13 cellular contexts compared by ENCODE assay signal in genomic region chr6:107731422-107732319, GRCh38.
DNase-seq lines count a peak whose midpoint lies in the region; ATAC-seq, FAIRE-seq and TF ChIP-seq lines count a peak whose summit lies in the region.
"Had no signal": no experiment of that assay in that cellular context is flagged by ENCODE, and none has a peak within 500 bp of the region (broad histone marks: within the 10 kb centered on the region; RNA-seq: fewer than 3 reads in every experiment).

No MANE protein-coding gene starts in this region.

- H3K36me3 ChIP-seq in esophagus (ENCODE audit: control insufficient read depth in 2 of 2, insufficient read depth in 2 of 2, low read length in 1 of 2) = no peaks in the 10 kb centered on the region
- no peaks in the 10 kb centered on the region for H3K36me3 ChIP-seq in small intestine (ENCODE audit: control insufficient read depth in 2 of 2, insufficient read depth in 2 of 2, low read length in 2 of 2)
- H3K36me3 ChIP-seq: heart left ventricle had no signal

- no peaks in the 10 kb centered on the region for H3K4me1 ChIP-seq in esophagus (ENCODE audit: control insufficient read depth in 2 of 2, insufficient read depth in 2 of 2, low read length in 1 of 2)
- H3K4me1 ChIP-seq in small intestine (ENCODE audit: control insufficient read depth in 2 of 2, insufficient read depth in 1 of 2, low read depth in 1 of 2, low read length in 1 of 2) = peaks cover 5 to 11% of the 10 kb centered on the region in 2 donors

- peak overlapping the region in 1 of 2 donors; percentile 3 for H3K27ac ChIP-seq in esophagus (ENCODE audit: low read depth in 2 of 2, low read length in 1 of 2)
- peak overlapping the region; percentile 42 to 71 for H3K27ac ChIP-seq in small intestine (ENCODE audit: low read depth in 1 of 2, low read length in 1 of 2)
- H3K27ac ChIP-seq: dorsolateral prefrontal cortex had no signal

- POLR2A ChIA-PET in activated B cell treated with CpG ODN at 0.5 μM for 24 hours (lab: Charles Lee) = no interaction called here

- intact Hi-C loops in activated B cell treated with CpG ODN at 0.5 μM for 24 hours (cut with micrococcal nuclease) = loop anchor here (2.0 kb wide), 1 partner anchor 117 kb away; no protein-coding TSS in a partner anchor

- no peaks in the 10 kb centered on the region for H3K9me3 Mint-ChIP-seq in activated B cell treated with CpG ODN at 0.5 μM for 24 hours

- no peak for TF ChIP-seq CTCF in activated B cell treated with CpG ODN at 0.5 μM for 24 hours (IDR thresholded peaks at IDR 0.05)

- H3K36me3 Mint-ChIP-seq in activated B cell treated with CpG ODN at 0.5 μM for 24 hours (ENCODE audit: low read depth) = peaks cover 8% of the 10 kb centered on the region

- H3K9me3 ChIP-seq in esophagus (ENCODE audit: control insufficient read depth in 2 of 2, insufficient read depth in 1 of 2, low read depth in 1 of 2, low read length in 1 of 2) = no peaks in the 10 kb centered on the region
- H3K9me3 ChIP-seq in small intestine (ENCODE audit: control insufficient read depth, low read depth) = no peaks in the 10 kb centered on the region
- H3K9me3 ChIP-seq: heart left ventricle had no signal

- CTCF ChIA-PET in activated B cell treated with CpG ODN at 0.5 μM for 24 hours (lab: Charles Lee) = no interaction called here

- H3K4me3 ChIP-seq in esophagus (ENCODE audit: low read depth in 1 of 2, low read length in 2 of 2) (peak overlapping the region; percentile 25 to 44), small intestine (ENCODE audit: low read depth in 1 of 2, low read length in 2 of 2) (peak overlapping the region in 1 of 2 donors; percentile 63)
- H3K4me3 ChIP-seq: dorsolateral prefrontal cortex had no signal

- DNase-seq in NCI-H345 (lab: John Stamatoyannopoulos, UW) = peak; percentile 12
- no peak for DNase-seq in NCI-H345 treated with DMSO at 0.1 percent for 48 hours (lab: John Stamatoyannopoulos, UW; ENCODE audit: unreplicated experiment)
- DNase-seq in activated B cell treated with CpG ODN at 0.5 μM for 24 hours = no peak
- DNase-seq in small intestine = peak; percentile 91
- DNase-seq in NOMO-1 treated with DMSO at 0.1 percent for 48 hours (lab: John Stamatoyannopoulos, UW; ENCODE audit: unreplicated experiment) = no peak
- DNase-seq in NCI-H1105 treated with DMSO at 0.1 percent for 48 hours (lab: John Stamatoyannopoulos, UW) = no peak
- DNase-seq: dorsolateral prefrontal cortex, heart left ventricle, NCI-H82, substantia nigra had no signal

- peak overlapping the region; percentile 62 for H3K4me3 Mint-ChIP-seq in activated B cell treated with CpG ODN at 0.5 μM for 24 hours

- WGBS in esophagus, 2 donors = 55 to 66% methylated on average over 16 to 17 of the region's 17 CpGs
- whole genome bisulfite sequencing in small intestine, 3 donors = 10 to 44% (median 17%) methylated on average over 16 to 17 of the region's 17 CpGs

- H3K4me1 Mint-ChIP-seq in activated B cell treated with CpG ODN at 0.5 μM for 24 hours = peaks cover 44% of the 10 kb centered on the region

- H3K27ac Mint-ChIP-seq in activated B cell treated with CpG ODN at 0.5 μM for 24 hours = peak overlapping the region; percentile 41

- H3K27me3 Mint-ChIP-seq in activated B cell treated with CpG ODN at 0.5 μM for 24 hours = no peaks in the 10 kb centered on the region

- peak; percentile 56 for ATAC-seq in activated B cell treated with CpG ODN at 0.5 μM for 24 hours (ENCODE audit: low read depth)
- no peak for ATAC-seq in HG03097 (IDR thresholded peaks at IDR 0.05; ENCODE audit: low FRiP score, unreplicated experiment)
- ATAC-seq: heart left ventricle had no signal

- H3K27me3 ChIP-seq in esophagus (ENCODE audit: control insufficient read depth in 1 of 2, insufficient read depth in 2 of 2, low read length in 2 of 2) (peaks cover 3% of the 10 kb centered on the region in 2 donors), small intestine (ENCODE audit: control insufficient read depth in 2 of 2, insufficient read depth in 2 of 2, low read length in 2 of 2) (peaks cover 0 to 5% of the 10 kb centered on the region in 2 donors)

- no peak for FAIRE-seq in small intestine (lab: Jason Lieb, UNC)
- FAIRE-seq: H54 had no signal

Comparison
In these comparisons a context has a peak if more than half of its experiments do, and no peak if none do; other contexts are left out.
1. DNase-seq: peak in NCI-H345 (single experiment) and small intestine (single experiment); none in NCI-H345 treated with DMSO at 0.1 percent for 48 hours (single experiment), activated B cell treated with CpG ODN at 0.5 μM for 24 hours (single experiment), NOMO-1 treated with DMSO at 0.1 percent for 48 hours (single experiment) and NCI-H1105 treated with DMSO at 0.1 percent for 48 hours (single experiment).